ENCODE assay signal across 1 cellular context in genomic region chr6:150584596-150584995, GRCh38.
A peak's percentile ranks its signal among the peaks of the same experiment; 100 is the strongest.
TF ChIP-seq lines count a peak whose summit lies in the region.

No MANE protein-coding gene starts in this region.

TF ChIP-seq in HepG2, 621 proteins besides CTCF, POLR2A, EP300 and RAD21 (continued from another document):
- TF ChIP-seq, protein P1, sequence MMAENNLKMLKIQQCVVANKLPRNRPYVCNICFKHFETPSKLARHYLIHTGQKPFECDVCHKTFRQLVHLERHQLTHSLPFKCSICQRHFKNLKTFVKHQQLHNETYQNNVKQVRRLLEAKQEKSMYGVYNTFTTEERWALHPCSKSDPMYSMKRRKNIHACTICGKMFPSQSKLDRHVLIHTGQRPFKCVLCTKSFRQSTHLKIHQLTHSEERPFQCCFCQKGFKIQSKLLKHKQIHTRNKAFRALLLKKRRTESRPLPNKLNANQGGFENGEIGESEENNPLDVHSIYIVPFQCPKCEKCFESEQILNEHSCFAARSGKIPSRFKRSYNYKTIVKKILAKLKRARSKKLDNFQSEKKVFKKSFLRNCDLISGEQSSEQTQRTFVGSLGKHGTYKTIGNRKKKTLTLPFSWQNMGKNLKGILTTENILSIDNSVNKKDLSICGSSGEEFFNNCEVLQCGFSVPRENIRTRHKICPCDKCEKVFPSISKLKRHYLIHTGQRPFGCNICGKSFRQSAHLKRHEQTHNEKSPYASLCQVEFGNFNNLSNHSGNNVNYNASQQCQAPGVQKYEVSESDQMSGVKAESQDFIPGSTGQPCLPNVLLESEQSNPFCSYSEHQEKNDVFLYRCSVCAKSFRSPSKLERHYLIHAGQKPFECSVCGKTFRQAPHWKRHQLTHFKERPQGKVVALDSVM (CRISPR knock-in tag; IDR thresholded peaks at IDR 0.05): peak; percentile 90
- no peak for TF ChIP-seq SIX4 (CRISPR knock-in tag; IDR thresholded peaks at IDR 0.05)
- TF ChIP-seq GTF2F1 (IDR thresholded peaks at IDR 0.05; ENCODE audit: low read length): no peak
- no peak for TF ChIP-seq RAD51 (IDR thresholded peaks at IDR 0.05; ENCODE audit: borderline replicate concordance)
- TF ChIP-seq CEBPG (CRISPR knock-in tag; IDR thresholded peaks at IDR 0.05): no peak
